In the genomic region with DNA sequence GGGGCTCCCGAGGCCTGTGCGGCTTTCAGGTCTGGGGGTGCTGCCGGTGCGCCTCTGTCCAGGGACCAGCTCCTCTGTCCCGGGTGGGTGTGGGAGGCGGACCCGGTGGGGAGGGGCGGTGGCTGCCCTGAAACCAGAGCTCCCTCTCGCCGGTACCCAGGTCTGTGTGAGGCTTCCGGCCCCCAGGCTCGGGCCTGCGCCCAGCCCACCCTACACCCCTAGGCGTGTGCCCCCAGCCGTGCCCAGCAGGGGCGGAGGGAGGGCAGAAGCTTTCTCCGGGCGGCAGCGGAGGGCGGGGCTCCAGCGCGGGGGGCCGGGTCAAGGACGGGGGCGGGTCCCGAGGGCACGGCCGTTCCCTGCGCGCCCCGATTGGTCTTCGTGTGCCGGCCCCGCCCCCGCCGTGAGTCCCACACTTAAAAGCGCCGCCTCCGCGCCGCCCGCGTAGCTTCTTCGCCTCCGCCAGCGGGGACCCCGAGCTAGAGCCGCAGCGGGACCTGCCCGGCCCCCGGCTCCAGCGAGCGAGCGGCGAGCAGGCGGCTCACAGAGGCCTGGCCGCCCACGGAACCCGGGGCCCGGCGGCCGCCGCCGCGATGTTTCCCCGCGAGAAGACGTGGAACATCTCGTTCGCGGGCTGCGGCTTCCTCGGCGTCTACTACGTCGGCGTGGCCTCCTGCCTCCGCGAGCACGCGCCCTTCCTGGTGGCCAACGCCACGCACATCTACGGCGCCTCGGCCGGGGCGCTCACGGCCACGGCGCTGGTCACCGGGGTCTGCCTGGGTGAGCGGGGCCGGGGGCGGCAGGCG, we compare ENCODE assay signal across 8 cellular contexts. TPM values are rescaled to one million over a fixed set of nuclear protein-coding genes. Genes with fewer than 3 reads are reported as not detected.
DNase-seq lines count a peak whose midpoint lies in the region; ATAC-seq and TF ChIP-seq lines count a peak whose summit lies in the region.

No MANE protein-coding gene starts in this region.

- H3K4me3 ChIP-seq in IMR-90 (ENCODE audit: insufficient read depth, low read depth, low read length): peak overlapping the region; percentile 87
- H3K4me3 ChIP-seq in PC-9: peak overlapping the region; percentile 84

- no peaks in the 10 kb centered on the region for H3K9me2 ChIP-seq in PC-9 (ENCODE audit: insufficient read depth)

- DNase-seq in DMS153 treated with DMSO at 0.1 percent for 48 hours (lab: John Stamatoyannopoulos, UW; ENCODE audit: unreplicated experiment): peak; percentile 34
- DNase-seq in IMR-90: peak; percentile 73
- peak; percentile 65 to 87 for DNase-seq in PC-9
- peak; percentile 84 for DNase-seq in activated T-helper 1 cell treated with Interleukin-2 at 50 U/mL for 16 hours (ENCODE audit: low read depth)
- peak; percentile 89 for DNase-seq in fibroblast of gingiva (ENCODE audit: low read depth)
- DNase-seq in naive B cell: peak; percentile 91

- H3K23ac ChIP-seq in IMR-90 (ENCODE audit: low read depth, low read length): no peak overlapping the region

- H3K79me2 ChIP-seq in PC-9 (ENCODE audit: low read depth): peaks cover 19% of the 10 kb centered on the region

- no peak overlapping the region for H2BK20ac ChIP-seq in IMR-90 (ENCODE audit: low read depth, low read length)

- TF ChIP-seq CTCF in IMR-90 (conservative IDR thresholded peaks at IDR 0.05; ENCODE audit: low read depth, low read length) (0 out of 2 replicates have a peak, but pooled peaks have one; percentile 9), PC-9 (conservative IDR thresholded peaks at IDR 0.05) (no peak)

- peak overlapping the region in 5 of 6 donors; percentile 73 to 96 (median 82) for H3K27ac Mint-ChIP-seq in naive B cell
- peak overlapping the region; percentile 85 for H3K27ac Mint-ChIP-seq in stimulated activated memory B cell treated with anti-CD40 and anti-IgM and Interleukin-4, amounts not matched to agents 10 μg/mL and 1 μg/mL and 100 μg/mL, for 72 hours

- POLR2A ChIA-PET in IMR-90 (lab: Charles Lee; ENCODE audit: unreplicated experiment): interaction anchor here (0.5 to 1.8 kb wide), 10 partner anchors 8 to 156 kb away, joined by 4 to 13 read pairs (median 4); a partner anchor contains a TSS
- POLR2A ChIA-PET in PC-9 (lab: Charles Lee; ENCODE audit: unreplicated experiment): interaction anchor here (0.6 to 1.6 kb wide), 11 partner anchors 13 to 740 kb away, joined by 3 to 17 read pairs (median 5); a partner anchor contains a TSS

- H3K9me1 ChIP-seq in IMR-90 (ENCODE audit: insufficient read depth, low read length): peaks cover 13% of the 10 kb centered on the region

- H3K56ac ChIP-seq in IMR-90 (ENCODE audit: extremely low read depth, insufficient read depth, low read length): no peak overlapping the region

- H3K4me1 Mint-ChIP-seq in naive B cell: peaks cover 6 to 20% (median 17%) of the 10 kb centered on the region in 3 donors
- peaks cover 32% of the 10 kb centered on the region for H3K4me1 Mint-ChIP-seq in stimulated activated memory B cell treated with anti-CD40 and anti-IgM and Interleukin-4, amounts not matched to agents 10 μg/mL and 1 μg/mL and 100 μg/mL, for 72 hours

- peak overlapping the region; percentile 94 for H2AK9ac ChIP-seq in IMR-90 (replicated peaks; ENCODE audit: low read depth, low read length, poor library complexity)

- BruUV-seq in IMR-90 (replicated peaks; lab: Mats Ljungman, UMichigan): no TSS peak
- no TSS peak for BruUV-seq in PC-9 (replicated peaks; lab: Mats Ljungman, UMichigan)

- H3K9ac ChIP-seq in IMR-90 (ENCODE audit: low read depth, low read length): peak overlapping the region; percentile 78

- H3K36me3 ChIP-seq in IMR-90 (ENCODE audit: control insufficient read depth, insufficient read depth, low read length) (peaks cover 16% of the 10 kb centered on the region), PC-9 (ENCODE audit: low read depth) (no peaks in the 10 kb centered on the region)

- TF ChIP-seq POLR2A in IMR-90 (IDR thresholded peaks at IDR 0.05; ENCODE audit: low read depth, low read length): peak; percentile 96

- 0% methylated on average over 63 of the region's 96 CpGs; no CpG with 5 or more reads in 1 of the 2 experiments for WGBS in IMR-90 (ENCODE audit: extremely low coverage in 2 of 2, insufficient read length in 1 of 2), 2 experiments

- intact Hi-C loops in IMR-90 (cut with micrococcal nuclease): no loop called here
- intact Hi-C loops in PC-9 (cut with micrococcal nuclease; ENCODE audit: unreplicated experiment): loop anchor here (2.0 kb wide), 1 partner anchor 15 kb away; no protein-coding TSS in a partner anchor

- H2AK5ac ChIP-seq in IMR-90 (ENCODE audit: low read depth, low read length): peak overlapping the region; percentile 43; the same call in 1 of the 2 replicates

- H3K4me2 ChIP-seq in IMR-90 (ENCODE audit: low read depth, low read length) (peak overlapping the region; percentile 82), PC-9 (peak overlapping the region; percentile 90)

- H3K18ac ChIP-seq in IMR-90 (ENCODE audit: low read depth, low read length): peak overlapping the region; percentile 24; the same call in 1 of the 2 replicates

- H3K4me3 Mint-ChIP-seq in naive B cell: peak overlapping the region; percentile 82 to 96 (median 90)
- H3K4me3 Mint-ChIP-seq in stimulated activated memory B cell treated with anti-CD40 and anti-IgM and Interleukin-4, amounts not matched to agents 10 μg/mL and 1 μg/mL and 100 μg/mL, for 72 hours: peak overlapping the region; percentile 85

- H2AFZ ChIP-seq in IMR-90 (replicated peaks; ENCODE audit: low read length, poor library complexity): peak overlapping the region; percentile 95
- H2AFZ ChIP-seq in PC-9: 0 out of 2 replicates have a peak overlapping the region, but pooled peaks have one; percentile 58

- peak overlapping the region; percentile 62 for H4K5ac ChIP-seq in IMR-90 (ENCODE audit: low read depth, low read length)

- peak overlapping the region; percentile 59 to 83; a peak in 2 of 4 replicates for H4K8ac ChIP-seq in IMR-90 (ENCODE audit: low read depth in 2 of 2, low read length in 2 of 2)

- H3K9me3 Mint-ChIP-seq in naive B cell: no peaks in the 10 kb centered on the region
- no peaks in the 10 kb centered on the region for H3K9me3 Mint-ChIP-seq in stimulated activated memory B cell treated with anti-CD40 and anti-IgM and Interleukin-4, amounts not matched to agents 10 μg/mL and 1 μg/mL and 100 μg/mL, for 72 hours

- dilution Hi-C loops in IMR-90 (cut with HindIII; ENCODE audit: low sequenced_read_pairs, unreplicated experiment): no loop called here

- H3K4me1 ChIP-seq in IMR-90 (ENCODE audit: control insufficient read depth, insufficient read depth, low read length): peaks cover 21% of the 10 kb centered on the region
- peaks cover 12% of the 10 kb centered on the region for H3K4me1 ChIP-seq in PC-9 (replicated peaks; ENCODE audit: insufficient read depth)

- H3K27ac ChIP-seq in IMR-90 (ENCODE audit: insufficient read depth, low read length): peak overlapping the region; percentile 67
- H3K27ac ChIP-seq in PC-9: peak overlapping the region; percentile 87

- TF ChIP-seq RAD21 in IMR-90 (IDR thresholded peaks at IDR 0.05; ENCODE audit: low read length): no peak

- peaks cover 27% of the 10 kb centered on the region; the same call in 1 of the 2 replicates for H3F3A ChIP-seq in PC-9 (ENCODE audit: insufficient read depth, low read depth)

- H3K4ac ChIP-seq in IMR-90 (ENCODE audit: low read depth, low read length): peak overlapping the region; percentile 37

- peak overlapping the region; percentile 76 for H4K91ac ChIP-seq in IMR-90 (ENCODE audit: insufficient read depth, low read depth, low read length)

- no peaks in the 10 kb centered on the region for H3K36me3 Mint-ChIP-seq in naive B cell
- no peaks in the 10 kb centered on the region for H3K36me3 Mint-ChIP-seq in stimulated activated memory B cell treated with anti-CD40 and anti-IgM and Interleukin-4, amounts not matched to agents 10 μg/mL and 1 μg/mL and 100 μg/mL, for 72 hours

- no peaks in the 10 kb centered on the region for H3K27me3 ChIP-seq in IMR-90 (ENCODE audit: control insufficient read depth, insufficient read depth, low read length)
- H3K27me3 ChIP-seq in PC-9 (ENCODE audit: insufficient read depth, low read depth): no peaks in the 10 kb centered on the region

- H3K14ac ChIP-seq in IMR-90 (replicated peaks; ENCODE audit: low read depth, low read length): peak overlapping the region; percentile 6; the same call in 1 of the 2 replicates

- peaks cover 19 to 29% of the 10 kb centered on the region in 2 experiments for H3K79me1 ChIP-seq in IMR-90 (ENCODE audit: low read depth in 1 of 2, low read length in 2 of 2)

- in situ Hi-C loops in IMR-90 (cut with MboI; ENCODE audit: low sequenced_read_pairs): no loop called here

- peak overlapping the region; percentile 41; the same call in 1 of the 2 replicates for H2BK120ac ChIP-seq in IMR-90 (ENCODE audit: low read depth, low read length)

- CTCF ChIA-PET in IMR-90 (lab: Yijun Ruan, JAX) (no interaction called here), PC-9 (lab: Charles Lee) (interaction anchor here (0.7 kb wide), 1 partner anchor 13 kb away, joined by 4 read pairs; no protein-coding TSS in a partner anchor)

- H2BK15ac ChIP-seq in IMR-90 (ENCODE audit: low read depth, low read length): peak overlapping the region; percentile 13; the same call in 1 of the 3 replicates

- H2BK5ac ChIP-seq in IMR-90 (ENCODE audit: low read depth, low read length, poor library complexity, severe bottlenecking): peak overlapping the region; percentile 73

- H3K27me3 Mint-ChIP-seq in naive B cell: no peaks in the 10 kb centered on the region
- no peaks in the 10 kb centered on the region for H3K27me3 Mint-ChIP-seq in stimulated activated memory B cell treated with anti-CD40 and anti-IgM and Interleukin-4, amounts not matched to agents 10 μg/mL and 1 μg/mL and 100 μg/mL, for 72 hours

- H3K9me3 ChIP-seq in IMR-90 (ENCODE audit: control insufficient read depth, insufficient read depth, low read length) (no peaks in the 10 kb centered on the region), PC-9 (ENCODE audit: insufficient read depth, low read depth) (no peaks in the 10 kb centered on the region)

- H4K20me1 ChIP-seq in IMR-90 (ENCODE audit: insufficient read depth, low read length) (peaks cover 28% of the 10 kb centered on the region), PC-9 (ENCODE audit: insufficient read depth) (peaks cover 26% of the 10 kb centered on the region)

- ATAC-seq in GM21515 (IDR thresholded peaks at IDR 0.05; ENCODE audit: unreplicated experiment): peak; percentile 56
- ATAC-seq in IMR-90 (ENCODE audit: low read depth): peak; percentile 90
- peak; percentile 66 to 74 for ATAC-seq in naive B cell (ENCODE audit: low read depth in 2 of 2)
- peak; percentile 86 for ATAC-seq in stimulated activated memory B cell treated with anti-CD40 and anti-IgM and Interleukin-4, amounts not matched to agents 10 μg/mL and 1 μg/mL and 100 μg/mL, for 72 hours

RNA-seq across cellular contexts. Expression of a gene that starts 0.6 kb away (rescaled TPM):
- 7.0 and 7.2 TPM in 2 replicates for total RNA-seq in IMR-90 (2012; rRNA removed)
- 94.3 and 109 TPM in 2 replicates for polyA plus RNA-seq in IMR-90 (2012; rRNA removed)
- 84.2 and 129 TPM in 2 replicates for polyA plus RNA-seq in IMR-90 (2012; cell fraction: cytosol; rRNA removed)
- polyA plus RNA-seq in IMR-90 (2012; cell fraction: nucleus; rRNA removed; ENCODE audit: low replicate concordance): 289 and 727 TPM in 2 replicates
- total RNA-seq in PC-9 (2021): 137 and 142 TPM in 2 replicates
- 10 to 100 TPM; 13.0 to 49.9 (median 26.9) TPM for polyA plus RNA-seq in naive B cell (ENCODE audit: low read depth in 6 of 6)

RNA-seq across cellular contexts. Expression of a gene that starts 8.4 kb away (rescaled TPM):
- 0.28 and 0.54 TPM in 2 replicates for total RNA-seq in IMR-90 (2012; rRNA removed)
- polyA plus RNA-seq in IMR-90 (2012; rRNA removed): 2.5 and 3.2 TPM in 2 replicates
- 3.2 and 3.5 TPM in 2 replicates for polyA plus RNA-seq in IMR-90 (2012; cell fraction: cytosol; rRNA removed)
- 8.0 and 18.2 TPM in 2 replicates for polyA plus RNA-seq in IMR-90 (2012; cell fraction: nucleus; rRNA removed; ENCODE audit: low replicate concordance)
- total RNA-seq in PC-9 (2021): 17.5 and 21.2 TPM in 2 replicates
- polyA plus RNA-seq in naive B cell (ENCODE audit: low read depth in 6 of 6): under 1 TPM in 3 of 6 donors, not detected in 3; 0.41 to 1.00 (median 0.55) TPM

RNA-seq across cellular contexts. Expression of a gene that starts 9.6 kb away (rescaled TPM):
- 59.9 and 95.0 TPM in 2 replicates for total RNA-seq in IMR-90 (2012; rRNA removed)
- polyA plus RNA-seq in IMR-90 (2012; rRNA removed): 1,851 and 1,897 TPM in 2 replicates
- polyA plus RNA-seq in IMR-90 (2012; cell fraction: cytosol; rRNA removed): 794 and 1,177 TPM in 2 replicates
- 397 and 406 TPM in 2 replicates for polyA plus RNA-seq in IMR-90 (2012; cell fraction: nucleus; rRNA removed; ENCODE audit: low replicate concordance)
- total RNA-seq in PC-9 (2021): 1,270 and 1,465 TPM in 2 replicates
- polyA plus RNA-seq in naive B cell (ENCODE audit: low read depth in 6 of 6): 1,000 to 10,000 TPM; 1,447 to 3,573 (median 3,150) TPM

RNA-seq across cellular contexts. Expression of a gene that starts 13.4 kb away (rescaled TPM):
- total RNA-seq in IMR-90 (2012; rRNA removed) (789 and 1,150 TPM in 2 replicates), PC-9 (2021) (184 and 199 TPM in 2 replicates)
- polyA plus RNA-seq in IMR-90 (2012; rRNA removed) (1,267 and 1,435 TPM in 2 replicates), naive B cell (ENCODE audit: low read depth in 6 of 6) (1 to 10 TPM; 1.2 to 5.8 (median 3.2) TPM)
- polyA plus RNA-seq in IMR-90 (2012; cell fraction: cytosol; rRNA removed): 933 and 2,823 TPM in 2 replicates
- polyA plus RNA-seq in IMR-90 (2012; cell fraction: nucleus; rRNA removed; ENCODE audit: low replicate concordance): 859 and 2,218 TPM in 2 replicates

RNA-seq across cellular contexts. Expression of a gene that starts 14.3 kb away (rescaled TPM):
- 0.56 and 1.3 TPM in 2 replicates for total RNA-seq in IMR-90 (2012; rRNA removed)
- 16.4 and 20.3 TPM in 2 replicates for polyA plus RNA-seq in IMR-90 (2012; rRNA removed)
- 8.2 and 12.3 TPM in 2 replicates for polyA plus RNA-seq in IMR-90 (2012; cell fraction: cytosol; rRNA removed)
- 104 and 312 TPM in 2 replicates for polyA plus RNA-seq in IMR-90 (2012; cell fraction: nucleus; rRNA removed; ENCODE audit: low replicate concordance)
- 16.7 and 24.3 TPM in 2 replicates for total RNA-seq in PC-9 (2021)
- polyA plus RNA-seq in naive B cell (ENCODE audit: low read depth in 6 of 6): 1 to 10 TPM in 5 of 6 donors, not detected in 1; 2.6 to 6.2 (median 3.5) TPM

Comparison
In these comparisons a context has a peak if more than half of its experiments do, and no peak if none do; other contexts are left out.
1. Peak in every context shown above with its lines: DNase-seq, ATAC-seq, H3K4me3 ChIP-seq and H3K27ac ChIP-seq.
2. DNase-seq: peak in every context shown above with its lines; median percentile 91 in naive B cell; 89 in fibroblast of gingiva; 84 in activated T-helper 1 cell treated with Interleukin-2 at 50 U/mL for 16 hours; 76 in PC-9; 73 in IMR-90; 34 in DMS153 treated with DMSO at 0.1 percent for 48 hours.
3. RNA of a gene that starts 0.6 kb away (total RNA-seq): 137 to 142 TPM in PC-9; 7.0 to 7.2 TPM in IMR-90; every median in the first group is over 10 times any median in the second.
4. RNA of a gene that starts 8.4 kb away (total RNA-seq): 17.5 to 21.2 TPM in PC-9; 0.28 to 0.54 TPM in IMR-90; every median in the first group is over 10 times any median in the second.
5. RNA of a gene that starts 9.6 kb away (total RNA-seq): 1,270 to 1,465 TPM in PC-9; 59.9 to 95.0 TPM in IMR-90; every median in the first group is over 10 times any median in the second.